Comparison of ENCODE assay signal across 2 cellular contexts in the genomic region with DNA sequence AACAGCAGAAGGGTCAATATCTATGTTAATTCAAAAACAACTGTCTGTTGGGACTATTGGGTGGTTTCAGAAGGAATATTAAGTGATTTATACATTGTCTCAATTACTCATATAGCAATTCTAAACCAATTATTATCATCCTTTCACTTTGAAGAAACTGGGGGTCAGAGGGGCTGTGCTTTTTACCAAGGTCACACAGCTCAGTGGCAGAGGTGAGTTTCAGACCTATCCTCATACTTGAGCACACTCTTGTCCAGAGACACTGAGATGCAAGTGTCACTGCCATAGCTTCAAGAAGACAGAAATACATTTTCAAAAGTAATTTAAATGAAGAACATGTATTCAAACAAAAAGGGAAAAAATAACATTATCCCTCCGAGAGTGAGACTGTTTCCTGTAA.
TF ChIP-seq lines count a peak whose summit lies in the region.

No MANE protein-coding gene starts in this region.

TF ChIP-seq in GM23338, 12 proteins besides CTCF, POLR2A, EP300 and RAD21:
- TF ChIP-seq CREB1 (CRISPR knock-in tag; IDR thresholded peaks at IDR 0.05; ENCODE audit: low read depth) (no peak), ZNF114 (CRISPR knock-in tag; IDR thresholded peaks at IDR 0.05) (no peak), EZH2phosphoT487 (IDR thresholded peaks at IDR 0.05; ENCODE audit: unreplicated experiment) (no peak), REST (IDR thresholded peaks at IDR 0.05; ENCODE audit: unreplicated experiment) (no peak), POLR2AphosphoS5 (IDR thresholded peaks at IDR 0.05; ENCODE audit: low read depth) (no peak), ZNF462 (CRISPR knock-in tag; IDR thresholded peaks at IDR 0.05) (no peak)

TF ChIP-seq in IMR-90, 13 proteins besides CTCF, POLR2A, EP300 and RAD21:
- TF ChIP-seq MAZ (IDR thresholded peaks at IDR 0.05; ENCODE audit: borderline replicate concordance, low read depth, low read length) (no peak), RCOR1 (IDR thresholded peaks at IDR 0.05; ENCODE audit: insufficient replicate concordance, low read length) (no peak), USF2 (IDR thresholded peaks at IDR 0.05; ENCODE audit: low read depth, low read length) (no peak), SMC3 (IDR thresholded peaks at IDR 0.05; ENCODE audit: low read depth, low read length) (no peak), BHLHE40 (IDR thresholded peaks at IDR 0.05; ENCODE audit: low read depth, low read length) (no peak), NFE2L2 (IDR thresholded peaks at IDR 0.05; ENCODE audit: low read depth, low read length) (no peak), CEBPB (IDR thresholded peaks at IDR 0.05; ENCODE audit: low read depth, low read length) (no peak), RFX5 (IDR thresholded peaks at IDR 0.05; ENCODE audit: low read depth, low read length) (no peak), MAFK (IDR thresholded peaks at IDR 0.05; ENCODE audit: low read depth, low read length) (no peak), MXI1 (IDR thresholded peaks at IDR 0.05; ENCODE audit: borderline replicate concordance, low read depth, low read length) (no peak), CHD1 (IDR thresholded peaks at IDR 0.05; ENCODE audit: low read depth, low read length) (no peak)
- TF ChIP-seq, protein P1, sequence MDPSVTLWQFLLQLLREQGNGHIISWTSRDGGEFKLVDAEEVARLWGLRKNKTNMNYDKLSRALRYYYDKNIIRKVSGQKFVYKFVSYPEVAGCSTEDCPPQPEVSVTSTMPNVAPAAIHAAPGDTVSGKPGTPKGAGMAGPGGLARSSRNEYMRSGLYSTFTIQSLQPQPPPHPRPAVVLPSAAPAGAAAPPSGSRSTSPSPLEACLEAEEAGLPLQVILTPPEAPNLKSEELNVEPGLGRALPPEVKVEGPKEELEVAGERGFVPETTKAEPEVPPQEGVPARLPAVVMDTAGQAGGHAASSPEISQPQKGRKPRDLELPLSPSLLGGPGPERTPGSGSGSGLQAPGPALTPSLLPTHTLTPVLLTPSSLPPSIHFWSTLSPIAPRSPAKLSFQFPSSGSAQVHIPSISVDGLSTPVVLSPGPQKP (IDR thresholded peaks at IDR 0.05; ENCODE audit: borderline replicate concordance, low read depth, low read length), result no peak
